Comparison of ENCODE assay signal across 8 cellular contexts in the genomic region with DNA sequence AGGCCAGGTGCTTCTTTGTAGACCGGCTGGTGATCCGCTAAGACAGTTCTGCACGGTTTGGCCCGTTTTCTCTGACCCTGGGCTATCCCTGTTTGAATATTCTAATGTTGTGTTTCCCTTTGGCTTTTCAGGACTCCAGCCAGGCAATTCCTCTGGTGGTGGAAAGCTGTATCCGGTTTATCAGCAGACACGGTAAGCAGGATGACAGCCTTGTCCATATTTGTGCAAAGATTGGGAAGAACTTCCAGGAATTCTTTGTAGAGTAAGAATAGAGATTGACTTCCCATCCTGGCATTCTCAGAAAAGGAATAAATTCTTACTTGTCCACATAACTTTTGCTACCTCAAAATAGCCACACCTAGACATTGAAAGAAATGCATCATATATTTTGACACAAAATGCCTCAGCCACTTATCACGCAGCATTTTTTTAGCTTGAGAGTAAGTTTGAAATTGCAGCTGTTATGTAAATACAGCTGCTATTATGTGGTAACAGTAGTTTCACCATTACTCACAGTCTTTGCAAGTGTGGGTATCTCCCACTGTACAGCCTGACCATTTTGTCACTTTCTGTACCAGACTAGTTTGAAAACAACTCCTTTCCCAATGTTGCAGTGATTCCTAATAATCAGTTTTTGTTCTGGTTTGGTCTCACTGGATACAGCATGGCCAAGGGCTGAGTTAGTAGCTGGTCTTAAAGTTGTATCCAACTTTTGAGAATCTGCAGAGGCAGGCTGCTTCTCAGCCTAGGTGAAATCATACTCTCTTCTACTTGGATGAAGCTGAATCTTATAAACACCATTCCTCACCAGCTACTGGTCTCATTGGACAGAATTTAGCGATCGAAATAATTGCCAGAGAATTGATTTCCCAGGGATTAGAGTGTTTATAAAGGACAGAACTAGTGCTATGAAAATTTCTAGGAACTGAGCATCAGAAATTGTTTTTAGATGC. TPM values are rescaled to one million over a fixed set of nuclear protein-coding genes. Genes with fewer than 3 reads are reported as not detected.
DNase-seq lines count a peak whose midpoint lies in the region; ATAC-seq, FAIRE-seq and TF ChIP-seq lines count a peak whose summit lies in the region.

No MANE protein-coding gene starts in this region.

- 93 to 97% methylated on average over 5 to 9 of the region's 9 CpGs for WGBS in endodermal cell (ENCODE audit: insufficient coverage in 1 of 2, insufficient read length in 1 of 2), 2 experiments

- no peaks in the 10 kb centered on the region for H3K27me3 Mint-ChIP-seq in endodermal cell (ENCODE audit: insufficient read depth)

- intact Hi-C loops in left ventricle myocardium superior (cut with micrococcal nuclease), result no loop called here

- no peaks in the 10 kb centered on the region for H3K9me3 Mint-ChIP-seq in endodermal cell

- H3K27ac Mint-ChIP-seq in endodermal cell, result no peak overlapping the region

- ATAC-seq in GM21423 (IDR thresholded peaks at IDR 0.05; ENCODE audit: unreplicated experiment) (peak; percentile 90), left ventricle myocardium superior (peak; percentile 69)

- no peak for TF ChIP-seq CTCF in endodermal cell (conservative IDR thresholded peaks at IDR 0.05)

- H3K4me3 Mint-ChIP-seq in endodermal cell, result no peak overlapping the region

- H3K4me1 Mint-ChIP-seq in endodermal cell, result peaks cover 6% of the 10 kb centered on the region

- peaks cover 63% of the 10 kb centered on the region for H3K36me3 Mint-ChIP-seq in endodermal cell (ENCODE audit: low read depth)

- H3K4me3 ChIP-seq in endodermal cell (ENCODE audit: low read length), result no peak overlapping the region

- H3K4me1 ChIP-seq in endodermal cell (ENCODE audit: control insufficient read depth, insufficient read depth, low read length), result no peaks in the 10 kb centered on the region

- FAIRE-seq in GM12891 (lab: Jason Lieb, UNC), result peak; percentile 95

- no peak for TF ChIP-seq POLR2A in GM12891 (IDR thresholded peaks at IDR 0.05; ENCODE audit: low read depth, low read length)

- DNase-seq in GM12891 (ENCODE audit: insufficient read length, low spot score) (peak; percentile 33), HS-27A (ENCODE audit: low read depth) (peak; percentile 57), left ventricle myocardium superior (no peak), endodermal cell (no peak), NCI-H2227 (lab: John Stamatoyannopoulos, UW; ENCODE audit: unreplicated experiment) (no peak), OCI-M2 (lab: John Stamatoyannopoulos, UW; ENCODE audit: unreplicated experiment) (no peak)
- DNase-seq in activated naive CD4-positive, alpha-beta T cell (lab: John Stamatoyannopoulos, UW), result no peak

- H3K27ac ChIP-seq in endodermal cell (ENCODE audit: low read depth, low read length), result no peak overlapping the region

- H3K27me3 ChIP-seq in endodermal cell (ENCODE audit: control insufficient read depth, insufficient read depth, low read length, poor library complexity, severe bottlenecking), result no peaks in the 10 kb centered on the region

- peaks cover 73% of the 10 kb centered on the region for H3K36me3 ChIP-seq in endodermal cell (ENCODE audit: control insufficient read depth, insufficient read depth, low read length)

- H3K9me3 ChIP-seq in endodermal cell (ENCODE audit: control insufficient read depth, low read length), result no peaks in the 10 kb centered on the region

- no peak overlapping the region for H3K9ac ChIP-seq in endodermal cell (ENCODE audit: extremely low read depth, low read length, poor library complexity, severe bottlenecking)

TF ChIP-seq in GM12891, 5 proteins besides CTCF, POLR2A, EP300 and RAD21:
- TF ChIP-seq POU2F2 (IDR thresholded peaks at IDR 0.05; ENCODE audit: low read depth, low read length) (peak; percentile 90), SPI1 (IDR thresholded peaks at IDR 0.05; ENCODE audit: low read depth, low read length) (no peak), PAX5 (IDR thresholded peaks at IDR 0.05; ENCODE audit: insufficient read depth, low read length, severe bottlenecking) (no peak)

RNA-seq across cellular contexts. Expression of gene IKBKE, which starts 40.0 kb away (rescaled TPM):
- polyA plus RNA-seq in GM12891 (2012; ENCODE audit: low read depth, missing spikeins), result 12.4 TPM
- 0.64 TPM for total RNA-seq in left ventricle myocardium superior
- total RNA-seq in endodermal cell, result 1 to 10 TPM; 5.0 to 8.5 TPM
- polyA plus RNA-seq in endodermal cell (2013, experiment 1 of 2), result 2.7 TPM
- 1.9 TPM for polyA plus RNA-seq in endodermal cell (2013, experiment 2 of 2)

Comparison
In these comparisons a context has a peak if more than half of its experiments do, and no peak if none do; other contexts are left out.
1. DNase-seq: peak in GM12891 (single experiment) and HS-27A (single experiment); none in left ventricle myocardium superior (single experiment), endodermal cell (single experiment), NCI-H2227 (single experiment), OCI-M2 (single experiment) and activated naive CD4-positive, alpha-beta T cell (0 of 4).